2 cellular contexts compared by ENCODE assay signal in genomic region chr19:11881151-11881800, GRCh38.
TF ChIP-seq lines count a peak whose summit lies in the region.

No MANE protein-coding gene starts in this region.

TF ChIP-seq in HCT116, 20 proteins besides CTCF, POLR2A, EP300 and RAD21:
- TF ChIP-seq POLR2AphosphoS5 (IDR thresholded peaks at IDR 0.05; ENCODE audit: low read depth, low read length) (no peak), TCF7L2 (IDR thresholded peaks at IDR 0.05; ENCODE audit: borderline replicate concordance, extremely low read depth, insufficient read depth, insufficient read length) (no peak)

TF ChIP-seq in endothelial cell of umbilical vein, 7 proteins besides CTCF, POLR2A, EP300 and RAD21:
- no peak for TF ChIP-seq POLR2AphosphoS5 (IDR thresholded peaks at IDR 0.05; ENCODE audit: insufficient read depth, low read depth, low read length)
- TF ChIP-seq, protein P1, sequence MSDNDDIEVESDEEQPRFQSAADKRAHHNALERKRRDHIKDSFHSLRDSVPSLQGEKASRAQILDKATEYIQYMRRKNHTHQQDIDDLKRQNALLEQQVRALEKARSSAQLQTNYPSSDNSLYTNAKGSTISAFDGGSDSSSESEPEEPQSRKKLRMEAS (IDR thresholded peaks at IDR 0.05; ENCODE audit: insufficient read depth, insufficient read length), result no peak
- TF ChIP-seq FOS (IDR thresholded peaks at IDR 0.05; ENCODE audit: borderline replicate concordance, insufficient read depth, low read length), result no peak
- TF ChIP-seq EZH2 (IDR thresholded peaks at IDR 0.05; ENCODE audit: borderline replicate concordance, low read depth, low read length, severe bottlenecking), result no peak
- no peak for TF ChIP-seq GATA2 (IDR thresholded peaks at IDR 0.05; ENCODE audit: insufficient read depth, insufficient read length, low read depth, low read length)
- no peak for TF ChIP-seq MYC (IDR thresholded peaks at IDR 0.05; ENCODE audit: low read depth, low read length)
